Comparison of ENCODE assay signal across 8 cellular contexts in the genomic region with DNA sequence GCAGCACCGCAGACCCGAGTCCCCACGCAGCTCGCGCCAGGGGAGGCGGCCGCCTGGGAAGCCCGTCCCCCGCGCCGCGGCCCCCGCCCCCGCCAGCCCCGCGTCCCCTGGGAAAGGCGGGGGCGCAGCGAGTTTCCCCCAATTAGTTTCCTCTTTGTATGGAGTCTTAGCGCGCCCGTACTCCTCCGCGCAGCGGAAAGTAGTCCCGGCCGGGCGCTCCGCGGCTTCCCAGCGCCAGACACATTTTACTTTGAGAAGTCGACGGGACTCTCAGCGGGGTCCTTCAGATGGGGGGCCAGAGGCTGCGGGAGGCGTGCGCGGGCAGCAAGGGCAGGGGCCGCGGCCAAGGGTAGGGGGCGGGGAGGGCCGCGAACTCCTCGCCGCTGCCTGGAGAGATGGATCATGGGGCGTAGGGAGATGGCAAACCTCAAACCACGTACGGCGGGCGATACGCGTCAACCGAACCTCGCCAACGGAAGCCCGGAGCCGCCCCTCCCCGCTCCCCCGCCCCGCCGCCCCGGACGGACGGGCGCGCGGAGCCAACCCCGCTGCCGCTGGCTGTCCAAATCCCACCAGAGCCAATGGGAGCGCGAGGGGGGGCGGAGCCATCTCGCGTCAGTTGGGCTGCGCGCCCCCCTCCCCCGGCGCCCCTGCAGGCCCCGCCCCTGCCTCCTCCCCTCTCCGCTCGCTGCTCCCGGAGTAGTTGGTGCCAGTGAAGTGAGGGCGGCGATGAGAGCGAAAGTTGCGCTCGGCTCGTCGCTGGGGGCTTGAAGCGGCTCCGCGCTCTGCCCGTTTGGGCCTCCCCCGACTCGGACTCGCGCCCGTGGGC. TPM values are rescaled to one million over a fixed set of nuclear protein-coding genes. Genes with fewer than 3 reads are reported as not detected.
DNase-seq lines count a peak whose midpoint lies in the region; ATAC-seq and TF ChIP-seq lines count a peak whose summit lies in the region.

A gene (plus strand): TSS at position 706 of the 829 bp plus-strand sequence. CDS start 238 bp downstream, outside the sequence.

- peak; percentile 71 for ATAC-seq in HG02610 (IDR thresholded peaks at IDR 0.05; ENCODE audit: unreplicated experiment)

- H3K27ac ChIP-seq in SK-N-SH (ENCODE audit: low read depth in 2 of 2, low read length in 1 of 2) (peak within 1 kb of the TSS; percentile 98 to 99), substantia nigra (ENCODE audit: low read depth, low read length, poor library complexity, severe bottlenecking) (peak within 1 kb of the TSS; percentile 93)

- peaks cover 9% of the 10 kb centered on the region for H3F3A ChIP-seq in SK-N-SH (replicated peaks; ENCODE audit: insufficient read depth)

- CTCF ChIA-PET in GM10248 (lab: Yijun Ruan, JAX) = interaction anchor here (3.2 to 4.3 kb wide), 2 partner anchors 17 to 68 kb away, joined by 15 to 79 read pairs; no protein-coding TSS in a partner anchor
- CTCF ChIA-PET in SK-N-SH (lab: Yijun Ruan, JAX) = interaction anchor here (1.6 to 2.9 kb wide), 2 partner anchors 68 kb away, joined by 7 to 26 read pairs; no protein-coding TSS in a partner anchor

- H3K9ac ChIP-seq in SK-N-SH = peak within 1 kb of the TSS; percentile 99

- peaks cover 24% of the 10 kb centered on the region for H4K20me1 ChIP-seq in SK-N-SH (ENCODE audit: insufficient read depth)

- H3K9me3 ChIP-seq in SK-N-SH = no peaks in the 10 kb centered on the region

- WGBS in SK-N-SH (ENCODE audit: low lambda C conversion rate) = 1% methylated on average over 33 of the region's 98 CpGs

- TF ChIP-seq EP300 in SK-N-SH (IDR thresholded peaks at IDR 0.05; ENCODE audit: borderline replicate concordance in 1 of 2, low read depth in 1 of 2, low read length in 1 of 2) = peak in 1 of 2 experiments; percentile 59; a peak in 1 of 4 replicates

- DNase-seq in GM10248 (ENCODE audit: extremely low spot score) (peak; percentile 99), NCI-H1092 (lab: John Stamatoyannopoulos, UW) (peak; percentile 96), SK-N-SH (peak; percentile 99), germinal center (ENCODE audit: low spot score) (peak; percentile 98), non-pigmented ciliary epithelial cell (ENCODE audit: low read depth) (peak; percentile 77), substantia nigra (lab: John Stamatoyannopoulos, UW) (peak; percentile 83 to 99 (median 97))
- DNase-seq in activated naive CD4-positive, alpha-beta T cell treated with anti-CD3 and anti-CD28 coated beads, Interleukin-2, amount 50 U/mL, for 16 hours = peak; percentile 98

- peaks cover 53% of the 10 kb centered on the region for H3K79me2 ChIP-seq in SK-N-SH (ENCODE audit: insufficient read depth)

- H2AFZ ChIP-seq in SK-N-SH (ENCODE audit: low read depth) = peak within 1 kb of the TSS; percentile 85

- H3K27me3 ChIP-seq in SK-N-SH (ENCODE audit: insufficient read depth) = no peaks in the 10 kb centered on the region

- peak within 1 kb of the TSS; percentile 83 to 94 for H3K4me3 ChIP-seq in SK-N-SH (ENCODE audit: low read depth in 2 of 2, low read length in 1 of 2)

- POLR2A ChIA-PET in GM10248 (lab: Yijun Ruan, JAX) = interaction anchor here (0.6 kb wide), 1 partner anchor 17 kb away, joined by 3 read pairs; no protein-coding TSS in a partner anchor
- POLR2A ChIA-PET in SK-N-SH (lab: Yijun Ruan, JAX) = interaction anchor here (0.8 to 1.3 kb wide), 3 partner anchors 27 to 69 kb away, joined by 3 to 4 read pairs (median 3); no protein-coding TSS in a partner anchor

- no peak for TF ChIP-seq RAD21 in SK-N-SH (IDR thresholded peaks at IDR 0.05; ENCODE audit: low read length)

- no peaks in the 10 kb centered on the region for H3K9me2 ChIP-seq in SK-N-SH

- TF ChIP-seq CTCF in GM10248 (IDR thresholded peaks at IDR 0.05; ENCODE audit: control extremely low read depth, extremely low read depth, low read depth, missing control alignments) (no peak), SK-N-SH (IDR thresholded peaks at IDR 0.05) (no peak)

- peak within 1 kb of the TSS; percentile 95 for H3K4me2 ChIP-seq in SK-N-SH

- peaks cover 0 to 10% of the 10 kb centered on the region in 2 experiments for H3K36me3 ChIP-seq in SK-N-SH (replicated peaks in 1 of 2; ENCODE audit: control insufficient read depth in 1 of 2, insufficient read depth in 2 of 2, low read length in 1 of 2)

- peaks cover 6 to 11% of the 10 kb centered on the region in 2 experiments for H3K4me1 ChIP-seq in SK-N-SH (ENCODE audit: control insufficient read depth in 1 of 2, insufficient read depth in 2 of 2, low read depth in 1 of 2, low read length in 1 of 2)

TF ChIP-seq in SK-N-SH, 30 proteins besides CTCF, POLR2A, EP300 and RAD21 (continues in another document):
- TF ChIP-seq TEAD4 (IDR thresholded peaks at IDR 0.05; ENCODE audit: borderline replicate concordance, insufficient read depth) (no peak), EZH2phosphoT487 (IDR thresholded peaks at IDR 0.05; ENCODE audit: borderline replicate concordance, low read depth) (no peak), FOXJ3 (CRISPR knock-in tag; IDR thresholded peaks at IDR 0.05) (no peak), CHD2 (IDR thresholded peaks at IDR 0.05; ENCODE audit: low read length, partially characterized antibody) (peak; percentile 97), NRF1 (IDR thresholded peaks at IDR 0.05; ENCODE audit: low read depth, low read length) (0 out of 2 replicates have a peak, but pooled peaks have one; percentile 4), YY1 (IDR thresholded peaks at IDR 0.05; ENCODE audit: low read depth) (peak; percentile 47; the same call in 1 of the 2 replicates), MXI1 (IDR thresholded peaks at IDR 0.05; ENCODE audit: low read depth, low read length) (peak; percentile 34; the same call in 1 of the 2 replicates), TAF1 (IDR thresholded peaks at IDR 0.05; ENCODE audit: borderline replicate concordance, low read depth, low read length) (peak; percentile 91), TCF12 (IDR thresholded peaks at IDR 0.05) (peak; percentile 37; the same call in 1 of the 2 replicates), GATA2 (CRISPR knock-in tag; IDR thresholded peaks at IDR 0.05) (no peak), POLR2AphosphoS5 (IDR thresholded peaks at IDR 0.05; ENCODE audit: low read depth, low read length) (peak; percentile 88), ELF1 (IDR thresholded peaks at IDR 0.05) (no peak; the same call in 1 of the 2 replicates), SMC3 (IDR thresholded peaks at IDR 0.05; ENCODE audit: low read depth, low read length) (no peak), RFX5 (IDR thresholded peaks at IDR 0.05; ENCODE audit: low read length) (0 out of 2 replicates have a peak, but pooled peaks have one; percentile 6), NFIC (IDR thresholded peaks at IDR 0.05; ENCODE audit: borderline replicate concordance) (peak; percentile 32; the same call in 1 of the 2 replicates), SIN3A (IDR thresholded peaks at IDR 0.05; ENCODE audit: borderline replicate concordance, low read depth, low read length) (0 out of 2 replicates have a peak, but pooled peaks have one; percentile 61)
- TF ChIP-seq, protein P1, sequence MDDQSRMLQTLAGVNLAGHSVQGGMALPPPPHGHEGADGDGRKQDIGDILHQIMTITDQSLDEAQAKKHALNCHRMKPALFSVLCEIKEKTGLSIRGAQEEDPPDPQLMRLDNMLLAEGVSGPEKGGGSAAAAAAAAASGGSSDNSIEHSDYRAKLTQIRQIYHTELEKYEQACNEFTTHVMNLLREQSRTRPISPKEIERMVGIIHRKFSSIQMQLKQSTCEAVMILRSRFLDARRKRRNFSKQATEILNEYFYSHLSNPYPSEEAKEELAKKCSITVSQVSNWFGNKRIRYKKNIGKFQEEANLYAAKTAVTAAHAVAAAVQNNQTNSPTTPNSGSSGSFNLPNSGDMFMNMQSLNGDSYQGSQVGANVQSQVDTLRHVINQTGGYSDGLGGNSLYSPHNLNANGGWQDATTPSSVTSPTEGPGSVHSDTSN (IDR thresholded peaks at IDR 0.05) = peak; percentile 78
- TF ChIP-seq, protein P2, sequence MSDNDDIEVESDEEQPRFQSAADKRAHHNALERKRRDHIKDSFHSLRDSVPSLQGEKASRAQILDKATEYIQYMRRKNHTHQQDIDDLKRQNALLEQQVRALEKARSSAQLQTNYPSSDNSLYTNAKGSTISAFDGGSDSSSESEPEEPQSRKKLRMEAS (IDR thresholded peaks at IDR 0.05; ENCODE audit: low read depth) = peak; percentile 65; the same call in 1 of the 2 replicates
- TF ChIP-seq, protein P3, sequence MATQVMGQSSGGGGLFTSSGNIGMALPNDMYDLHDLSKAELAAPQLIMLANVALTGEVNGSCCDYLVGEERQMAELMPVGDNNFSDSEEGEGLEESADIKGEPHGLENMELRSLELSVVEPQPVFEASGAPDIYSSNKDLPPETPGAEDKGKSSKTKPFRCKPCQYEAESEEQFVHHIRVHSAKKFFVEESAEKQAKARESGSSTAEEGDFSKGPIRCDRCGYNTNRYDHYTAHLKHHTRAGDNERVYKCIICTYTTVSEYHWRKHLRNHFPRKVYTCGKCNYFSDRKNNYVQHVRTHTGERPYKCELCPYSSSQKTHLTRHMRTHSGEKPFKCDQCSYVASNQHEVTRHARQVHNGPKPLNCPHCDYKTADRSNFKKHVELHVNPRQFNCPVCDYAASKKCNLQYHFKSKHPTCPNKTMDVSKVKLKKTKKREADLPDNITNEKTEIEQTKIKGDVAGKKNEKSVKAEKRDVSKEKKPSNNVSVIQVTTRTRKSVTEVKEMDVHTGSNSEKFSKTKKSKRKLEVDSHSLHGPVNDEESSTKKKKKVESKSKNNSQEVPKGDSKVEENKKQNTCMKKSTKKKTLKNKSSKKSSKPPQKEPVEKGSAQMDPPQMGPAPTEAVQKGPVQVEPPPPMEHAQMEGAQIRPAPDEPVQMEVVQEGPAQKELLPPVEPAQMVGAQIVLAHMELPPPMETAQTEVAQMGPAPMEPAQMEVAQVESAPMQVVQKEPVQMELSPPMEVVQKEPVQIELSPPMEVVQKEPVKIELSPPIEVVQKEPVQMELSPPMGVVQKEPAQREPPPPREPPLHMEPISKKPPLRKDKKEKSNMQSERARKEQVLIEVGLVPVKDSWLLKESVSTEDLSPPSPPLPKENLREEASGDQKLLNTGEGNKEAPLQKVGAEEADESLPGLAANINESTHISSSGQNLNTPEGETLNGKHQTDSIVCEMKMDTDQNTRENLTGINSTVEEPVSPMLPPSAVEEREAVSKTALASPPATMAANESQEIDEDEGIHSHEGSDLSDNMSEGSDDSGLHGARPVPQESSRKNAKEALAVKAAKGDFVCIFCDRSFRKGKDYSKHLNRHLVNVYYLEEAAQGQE (IDR thresholded peaks at IDR 0.05; ENCODE audit: low read depth, low read length) = peak; percentile 5; the same call in 1 of the 2 replicates

RNA-seq across cellular contexts. Expression of the gene that starts here (rescaled TPM):
- 8.5 and 8.8 TPM in 2 replicates for polyA plus RNA-seq in SK-N-SH (2012; rRNA removed)
- 10.9 and 11.4 TPM in 2 replicates for polyA plus RNA-seq in SK-N-SH (2012; cell fraction: cytosol; rRNA removed)
- 9.1 and 15.4 TPM in 2 replicates for polyA plus RNA-seq in SK-N-SH (2012; cell fraction: nucleus; rRNA removed)

Comparison
In these comparisons a context has a peak if more than half of its experiments do, and no peak if none do; other contexts are left out.
1. Peak in every context shown above with its lines: DNase-seq, ATAC-seq, H3K4me3 ChIP-seq and H3K27ac ChIP-seq.